In the genomic region with DNA sequence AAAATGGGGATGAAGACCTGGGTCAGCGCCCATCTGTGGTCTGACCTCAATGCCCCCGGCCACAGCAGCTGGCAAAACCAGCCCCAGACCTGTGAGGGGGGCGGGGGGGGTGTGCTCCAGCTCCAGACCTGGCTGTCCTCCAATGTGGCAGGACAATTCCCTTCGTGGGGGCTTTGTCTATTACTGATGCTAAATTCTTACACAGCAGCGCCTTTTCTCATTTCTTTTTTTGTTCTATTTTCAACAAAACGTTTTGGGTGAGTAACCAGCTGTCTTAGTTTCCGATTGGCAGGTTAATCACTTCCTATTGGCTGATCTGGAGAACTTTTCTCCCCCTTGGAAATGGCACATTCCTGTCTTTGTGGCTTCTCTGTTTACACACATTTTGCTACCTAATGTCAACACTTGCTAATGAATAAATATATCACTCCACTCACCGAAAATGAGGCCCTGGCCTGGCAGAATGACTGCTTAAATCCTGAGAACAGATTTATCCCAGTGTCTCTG, we compare ENCODE assay signal across 8 cellular contexts. TPM values are rescaled to one million over a fixed set of nuclear protein-coding genes. Genes with fewer than 3 reads are reported as not detected.
A peak's percentile ranks its signal among the peaks of the same experiment; 100 is the strongest.
DNase-seq lines count a peak whose midpoint lies in the region; ATAC-seq, FAIRE-seq and TF ChIP-seq lines count a peak whose summit lies in the region.

No MANE protein-coding gene starts in this region.

- intact Hi-C loops in pancreas (cut with DNase I), result no loop called here

- H3K9me3 ChIP-seq in pancreas, result no peaks in the 10 kb centered on the region

- H3K4me3 ChIP-seq in coronary artery (peak overlapping the region; percentile 90), pancreas (peak overlapping the region in 2 of 4 donors; percentile 90 to 95)

- H3K36me3 ChIP-seq in pancreas, result no peaks in the 10 kb centered on the region

- TF ChIP-seq CTCF in coronary artery (IDR thresholded peaks at IDR 0.05), result no peak
- no peak for TF ChIP-seq CTCF in pancreas (IDR thresholded peaks at IDR 0.05)

- peak overlapping the region; percentile 94 to 98 for H3K27ac ChIP-seq in coronary artery
- peak overlapping the region; percentile 12 to 100 (median 62) for H3K27ac ChIP-seq in pancreas

- FAIRE-seq in pancreas (lab: Jason Lieb, UNC), result no peak

- WGBS in pancreas, 2 donors, result 24 to 28% methylated on average over 8 of the region's 8 CpGs

- no peaks in the 10 kb centered on the region for H3K27me3 ChIP-seq in pancreas

- peak in 3 of 4 donors; percentile 4 to 15 (median 7) for ATAC-seq in pancreas
- no peak for ATAC-seq in GM21737 (IDR thresholded peaks at IDR 0.05; ENCODE audit: unreplicated experiment)
- no peak for ATAC-seq in activated naive CD4-positive, alpha-beta T cell treated with anti-CD3 and anti-CD28 coated beads, Interleukin-2, amount 50 U/mL, for 72 hours
- ATAC-seq in HG02884 (IDR thresholded peaks at IDR 0.05; ENCODE audit: unreplicated experiment), result no peak

- peak; percentile 77 for DNase-seq in GM03348 (ENCODE audit: low spot score)
- peak; percentile 25 for DNase-seq in NCI-H345 treated with DMSO at 0.1 percent for 48 hours (lab: John Stamatoyannopoulos, UW; ENCODE audit: unreplicated experiment)
- DNase-seq in coronary artery (ENCODE audit: low spot score), result peak; percentile 71
- peak in 2 of 6 donors; percentile 31 to 61 for DNase-seq in pancreas
- no peak for DNase-seq in activated naive CD4-positive, alpha-beta T cell treated with anti-CD3 and anti-CD28 coated beads, Interleukin-2, amount 50 U/mL, for 72 hours (ENCODE audit: low spot score in 2 of 2)
- DNase-seq in stimulated activated CD4-positive, alpha-beta T cell treated with anti-CD3 and anti-CD28 coated beads, Interleukin-15, amount 100 ng/mL, for 24 hours, result no peak

- no peaks in the 10 kb centered on the region for H3K9me3 Mint-ChIP-seq in activated naive CD4-positive, alpha-beta T cell treated with anti-CD3 and anti-CD28 coated beads, Interleukin-2, amount 50 U/mL, for 72 hours

- peaks cover 32 to 61% (median 51%) of the 10 kb centered on the region in 3 donors for H3K4me1 ChIP-seq in pancreas

- H3K36me3 Mint-ChIP-seq in activated naive CD4-positive, alpha-beta T cell treated with anti-CD3 and anti-CD28 coated beads, Interleukin-2, amount 50 U/mL, for 72 hours, result peaks cover 26 to 45% of the 10 kb centered on the region in 2 donors

- no peak overlapping the region for H3K27ac Mint-ChIP-seq in activated naive CD4-positive, alpha-beta T cell treated with anti-CD3 and anti-CD28 coated beads, Interleukin-2, amount 50 U/mL, for 72 hours

RNA-seq across cellular contexts. Expression of a gene that starts 4.4 kb away (rescaled TPM):
- 10 to 100 TPM in 2 of 6 donors, 1 to 10 TPM in 4; 5.3 to 22.4 (median 6.8) TPM for total RNA-seq in pancreas
- 1 to 10 TPM; 4.2 to 8.2 TPM for polyA plus RNA-seq in pancreas
- total RNA-seq in activated naive CD4-positive, alpha-beta T cell treated with anti-CD3 and anti-CD28 coated beads, Interleukin-2, amount 50 U/mL, for 72 hours, result 10 to 100 TPM; 13.4 to 14.6 TPM

Comparison
In these comparisons a context has a peak if more than half of its experiments do, and no peak if none do; other contexts are left out.
1. DNase-seq: peak in GM03348 (single experiment), NCI-H345 treated with DMSO at 0.1 percent for 48 hours (single experiment) and coronary artery (single experiment); none in activated naive CD4-positive, alpha-beta T cell treated with anti-CD3 and anti-CD28 coated beads, Interleukin-2, amount 50 U/mL, for 72 hours (0 of 2) and stimulated activated CD4-positive, alpha-beta T cell treated with anti-CD3 and anti-CD28 coated beads, Interleukin-15, amount 100 ng/mL, for 24 hours (single experiment).
2. ATAC-seq: peak in pancreas (3 of 4); none in GM21737 (single experiment), activated naive CD4-positive, alpha-beta T cell treated with anti-CD3 and anti-CD28 coated beads, Interleukin-2, amount 50 U/mL, for 72 hours (0 of 2) and HG02884 (single experiment).